27 cellular contexts compared by ENCODE assay signal in the genomic region with DNA sequence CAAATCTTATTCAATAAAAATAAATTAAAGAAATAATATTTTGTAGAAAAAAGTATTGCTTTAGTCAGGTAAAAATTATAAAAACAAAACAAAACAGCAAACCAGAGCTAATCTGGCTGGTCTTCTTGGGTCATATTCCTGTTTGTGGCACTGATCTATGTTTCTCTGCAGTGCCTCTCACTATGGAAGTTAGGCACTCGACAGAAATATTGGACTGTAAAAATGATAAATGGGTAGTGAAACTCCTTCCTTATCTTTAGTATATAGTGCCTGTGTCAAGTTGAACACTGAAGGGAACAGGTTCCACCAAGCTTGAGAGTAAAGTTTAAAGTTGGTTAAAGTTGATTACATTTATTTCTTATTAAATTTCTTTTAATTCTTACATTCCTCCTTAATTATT.
"Had no signal": no experiment of that assay in that cellular context is flagged by ENCODE, and none has a peak within 500 bp of the region (broad histone marks: within the 10 kb centered on the region; RNA-seq: fewer than 3 reads in every experiment).

No MANE protein-coding gene starts in this region.

- H3K4me3 ChIP-seq: colonic mucosa, coronary artery, dorsolateral prefrontal cortex, esophagus muscularis mucosa, esophagus squamous epithelium, gastrocnemius medialis, gastroesophageal sphincter, heart left ventricle, heart right ventricle had no signal

- H3K4me3 Mint-ChIP-seq: dendritic cell treated with granulocyte-macrophage colony-stimulating factor and Interleukin-4, amounts not matched to agents 40 ng/mL and 50 ng/mL, for 4 days; effector memory CD8-positive, alpha-beta T cell; endodermal cell had no signal

- DNase-seq: colonic mucosa; cortex of kidney; dermis blood vessel endothelial cell; dorsolateral prefrontal cortex; effector CD4-positive, alpha-beta T cell; effector CD8-positive, alpha-beta T cell; effector memory CD4-positive, alpha-beta T cell; effector memory CD8-positive, alpha-beta T cell; endodermal cell; erythroblast; esophagus squamous epithelium; foreskin fibroblast; foreskin keratinocyte; foreskin melanocyte; gastrocnemius medialis; glutamatergic neuron; head of caudate nucleus; heart left ventricle; heart right ventricle had no signal

- H3K27ac Mint-ChIP-seq: dendritic cell treated with granulocyte-macrophage colony-stimulating factor and Interleukin-4, amounts not matched to agents 40 ng/mL and 50 ng/mL, for 4 days; effector memory CD8-positive, alpha-beta T cell; endodermal cell had no signal

- ATAC-seq: effector memory CD8-positive, alpha-beta T cell; esophagus mucosa; foreskin keratinocyte; gastrocnemius medialis; gastroesophageal sphincter; heart left ventricle; heart right ventricle had no signal

- H3K4me1 Mint-ChIP-seq: endodermal cell had no signal

- H3K27me3 Mint-ChIP-seq: dendritic cell treated with granulocyte-macrophage colony-stimulating factor and Interleukin-4, amounts not matched to agents 40 ng/mL and 50 ng/mL, for 4 days; effector memory CD8-positive, alpha-beta T cell had no signal

- H3K27ac ChIP-seq: colonic mucosa, coronary artery, dorsolateral prefrontal cortex, epithelial cell of prostate, esophagus muscularis mucosa, esophagus squamous epithelium, foreskin keratinocyte, gastrocnemius medialis, gastroesophageal sphincter, heart left ventricle, heart right ventricle had no signal

- H3K4me1 ChIP-seq: colonic mucosa, esophagus muscularis mucosa, esophagus squamous epithelium, foreskin keratinocyte, gastrocnemius medialis, gastroesophageal sphincter, heart left ventricle, heart right ventricle had no signal

- FAIRE-seq: colon, endothelial cell of umbilical vein had no signal

- H3K9me3 ChIP-seq: colonic mucosa, esophagus muscularis mucosa, esophagus squamous epithelium, gastrocnemius medialis had no signal

- H3K36me3 ChIP-seq: colonic mucosa, esophagus muscularis mucosa, esophagus squamous epithelium, gastrocnemius medialis, gastroesophageal sphincter, heart left ventricle, heart right ventricle had no signal
